ENCODE assay signal across 8 cellular contexts in the genomic region with DNA sequence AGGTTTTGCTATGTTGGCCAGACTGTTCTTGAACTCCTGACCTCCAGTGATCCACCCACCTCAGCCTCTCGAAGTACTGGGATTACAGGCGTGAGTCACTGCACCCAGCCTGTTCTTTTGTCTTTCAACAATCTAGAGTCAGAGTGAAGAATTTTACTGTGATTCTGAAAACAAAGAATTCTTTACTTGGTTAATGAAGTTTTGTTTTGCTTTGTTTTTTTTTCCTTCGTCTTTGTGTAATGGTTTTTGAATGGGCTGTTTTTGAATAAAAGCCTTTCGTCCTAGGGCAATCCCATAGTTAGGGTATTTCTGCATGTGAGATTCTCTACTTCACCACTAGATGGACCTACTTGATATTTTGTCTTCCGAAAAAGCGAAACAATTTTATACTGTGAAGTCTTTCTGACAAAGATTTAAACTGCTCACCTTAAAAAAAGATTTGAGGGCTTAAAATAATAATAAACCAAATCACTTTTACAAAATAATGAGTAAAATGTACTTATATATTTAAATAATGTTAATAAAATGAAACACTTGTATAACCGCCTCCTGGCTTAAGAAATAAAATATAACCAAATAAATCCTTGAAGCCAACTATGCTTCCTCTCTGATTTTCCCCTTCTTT. TPM values are rescaled to one million over a fixed set of nuclear protein-coding genes. Genes with fewer than 3 reads are reported as not detected.
DNase-seq lines count a peak whose midpoint lies in the region; ATAC-seq and TF ChIP-seq lines count a peak whose summit lies in the region.

No MANE protein-coding gene starts in this region.

- H3K4me3 ChIP-seq in epithelial cell of proximal tubule (ENCODE audit: low read depth, low read length) (no peak overlapping the region), aorta (ENCODE audit: low read length in 2 of 2) (no peak overlapping the region)
- no peak overlapping the region for H3K4me3 ChIP-seq in naive thymus-derived CD4-positive, alpha-beta T cell (ENCODE audit: low read length)

- no peaks in the 10 kb centered on the region for H3K9me3 ChIP-seq in naive thymus-derived CD4-positive, alpha-beta T cell (ENCODE audit: control insufficient read depth in 2 of 3, low read length in 3 of 3)
- no peaks in the 10 kb centered on the region for H3K9me3 ChIP-seq in aorta (ENCODE audit: control insufficient read depth, low read length)

- no peak for DNase-seq in activated CD8-positive, alpha-beta memory T cell treated with anti-CD3 and anti-CD28 coated beads, Interleukin-2, amount 10 ng/mL, durations not matched to agents 7 days and 5 days
- DNase-seq in activated CD8-positive, alpha-beta memory T cell treated with anti-CD3 and anti-CD28 coated beads for 24 hours: no peak
- DNase-seq in HT-29 (ENCODE audit: low spot score) (peak; percentile 68), RKO (ENCODE audit: low spot score) (peak; percentile 75), epithelial cell of proximal tubule (ENCODE audit: low read depth) (peak; percentile 23), aorta (no peak)
- DNase-seq in naive thymus-derived CD4-positive, alpha-beta T cell: peak in 6 of 9 donors; percentile 36 to 56 (median 41)

- H3K9me3 Mint-ChIP-seq in activated CD8-positive, alpha-beta memory T cell treated with anti-CD3 and anti-CD28 coated beads, Interleukin-2, amount 10 ng/mL, durations not matched to agents 7 days and 5 days (ENCODE audit: low read depth): peaks cover 2% of the 10 kb centered on the region
- peaks cover 0 to 3% (median 2%) of the 10 kb centered on the region in 11 donors for H3K9me3 Mint-ChIP-seq in naive thymus-derived CD4-positive, alpha-beta T cell

- WGBS in aorta, 2 donors: 28% methylated on average over 7 of the region's 7 CpGs

- H3K27ac Mint-ChIP-seq in activated CD8-positive, alpha-beta memory T cell treated with anti-CD3 and anti-CD28 coated beads, Interleukin-2, amount 10 ng/mL, durations not matched to agents 7 days and 5 days: no peak overlapping the region
- peak overlapping the region in 1 of 9 donors; percentile 23 for H3K27ac Mint-ChIP-seq in naive thymus-derived CD4-positive, alpha-beta T cell

- peak; percentile 73 for TF ChIP-seq CTCF in epithelial cell of proximal tubule (conservative IDR thresholded peaks at IDR 0.05; ENCODE audit: low read depth, low read length)

- H3K27ac ChIP-seq in naive thymus-derived CD4-positive, alpha-beta T cell (ENCODE audit: low read depth, low read length): no peak overlapping the region
- H3K27ac ChIP-seq in aorta (ENCODE audit: low read depth in 1 of 2, low read length in 2 of 2): no peak overlapping the region

- H3K36me3 Mint-ChIP-seq in activated CD8-positive, alpha-beta memory T cell treated with anti-CD3 and anti-CD28 coated beads, Interleukin-2, amount 10 ng/mL, durations not matched to agents 7 days and 5 days: no peaks in the 10 kb centered on the region
- no peaks in the 10 kb centered on the region for H3K36me3 Mint-ChIP-seq in naive thymus-derived CD4-positive, alpha-beta T cell

- peak; percentile 64 for ATAC-seq in activated CD8-positive, alpha-beta memory T cell treated with anti-CD3 and anti-CD28 coated beads, Interleukin-2, amount 10 ng/mL, durations not matched to agents 7 days and 5 days
- peak; percentile 75 for ATAC-seq in naive thymus-derived CD4-positive, alpha-beta T cell
- ATAC-seq in GM21619 (IDR thresholded peaks at IDR 0.05; ENCODE audit: unreplicated experiment) (no peak), aorta (ENCODE audit: low FRiP score) (no peak)

- peaks cover 12% of the 10 kb centered on the region for H3K27me3 Mint-ChIP-seq in activated CD8-positive, alpha-beta memory T cell treated with anti-CD3 and anti-CD28 coated beads, Interleukin-2, amount 10 ng/mL, durations not matched to agents 7 days and 5 days
- H3K27me3 Mint-ChIP-seq in naive thymus-derived CD4-positive, alpha-beta T cell: peaks cover 0 to 12% (median 5%) of the 10 kb centered on the region in 5 donors

- H3K36me3 ChIP-seq in naive thymus-derived CD4-positive, alpha-beta T cell (ENCODE audit: control insufficient read depth in 2 of 3, insufficient read depth in 3 of 3, low read length in 3 of 3): no peaks in the 10 kb centered on the region
- no peaks in the 10 kb centered on the region for H3K36me3 ChIP-seq in aorta (ENCODE audit: control insufficient read depth in 1 of 2, insufficient read depth in 2 of 2, low read length in 1 of 2)

- intact Hi-C loops in naive thymus-derived CD4-positive, alpha-beta T cell (cut with micrococcal nuclease): loop anchor here (1.0 kb wide), 4 partner anchors 43 to 342 kb away; partner anchors contain the start of gene SC5D (in 1 of the 2)
- intact Hi-C loops in aorta (cut with DNase I): loop anchor here (2.0 to 5.0 kb wide), 2 partner anchors 342 to 343 kb away; no protein-coding TSS in a partner anchor

- peaks cover 3% of the 10 kb centered on the region for H3K4me1 Mint-ChIP-seq in activated CD8-positive, alpha-beta memory T cell treated with anti-CD3 and anti-CD28 coated beads, Interleukin-2, amount 10 ng/mL, durations not matched to agents 7 days and 5 days
- H3K4me1 Mint-ChIP-seq in naive thymus-derived CD4-positive, alpha-beta T cell: peaks cover 0 to 10% (median 3%) of the 10 kb centered on the region in 7 donors

- no peaks in the 10 kb centered on the region for H3K27me3 ChIP-seq in naive thymus-derived CD4-positive, alpha-beta T cell (ENCODE audit: control insufficient read depth in 2 of 2, insufficient read depth in 2 of 2, low read length in 2 of 2)
- peaks cover 0 to 3% of the 10 kb centered on the region in 2 donors for H3K27me3 ChIP-seq in aorta (ENCODE audit: control insufficient read depth in 1 of 2, insufficient read depth in 2 of 2, low read length in 1 of 2)

- POLR2A ChIA-PET in naive thymus-derived CD4-positive, alpha-beta T cell (lab: Charles Lee): interaction anchor here (2.1 kb wide), 1 partner anchor 43 kb away, joined by 6 read pairs; no protein-coding TSS in a partner anchor

- CTCF ChIA-PET in activated CD8-positive, alpha-beta memory T cell treated with anti-CD3 and anti-CD28 coated beads, Interleukin-2, amount 10 ng/mL, durations not matched to agents 7 days and 5 days (lab: Charles Lee): interaction anchor here (1.0 kb wide), 1 partner anchor 342 kb away, joined by 3 read pairs; no protein-coding TSS in a partner anchor
- CTCF ChIA-PET in naive thymus-derived CD4-positive, alpha-beta T cell (lab: Charles Lee): interaction anchor here (0.7 to 1.8 kb wide), 2 partner anchors 43 to 173 kb away, joined by 3 to 7 read pairs; partner anchors contain the start of gene SC5D

- no peaks in the 10 kb centered on the region for H3K4me1 ChIP-seq in naive thymus-derived CD4-positive, alpha-beta T cell (ENCODE audit: control insufficient read depth in 2 of 2, insufficient read depth in 2 of 2, low read length in 2 of 2)
- no peaks in the 10 kb centered on the region for H3K4me1 ChIP-seq in aorta (ENCODE audit: control insufficient read depth in 1 of 2, insufficient read depth in 2 of 2, low read length in 2 of 2)

- no peak overlapping the region for H3K4me3 Mint-ChIP-seq in activated CD8-positive, alpha-beta memory T cell treated with anti-CD3 and anti-CD28 coated beads, Interleukin-2, amount 10 ng/mL, durations not matched to agents 7 days and 5 days
- H3K4me3 Mint-ChIP-seq in naive thymus-derived CD4-positive, alpha-beta T cell: peak overlapping the region in 1 of 10 donors; percentile 19

RNA-seq across cellular contexts. Expression of gene SC5D, which starts 43.4 kb away (rescaled TPM):
- total RNA-seq in activated CD8-positive, alpha-beta memory T cell treated with anti-CD3 and anti-CD28 coated beads, Interleukin-2, amount 10 ng/mL, durations not matched to agents 7 days and 5 days: 10 to 100 TPM; 16.3 to 22.7 TPM
- total RNA-seq in HT-29 (2014; rRNA removed; shearing (Covaris generic)): 26.3 and 30.0 TPM in 2 replicates
- total RNA-seq in epithelial cell of proximal tubule (20.8 and 42.3 TPM in 2 replicates), aorta (10 to 100 TPM; 24.4 to 27.3 TPM)
- total RNA-seq in naive thymus-derived CD4-positive, alpha-beta T cell: 10 to 100 TPM; 21.5 to 48.7 (median 32.8) TPM
- 10 to 100 TPM in 1 of 2 donors, 1 to 10 TPM in 1; 7.9 to 13.3 TPM for polyA plus RNA-seq in naive thymus-derived CD4-positive, alpha-beta T cell
- polyA plus RNA-seq in aorta: 10 to 100 TPM; 11.2 to 20.0 TPM

Comparison
In these comparisons a context has a peak if more than half of its experiments do, and no peak if none do; other contexts are left out.
1. ATAC-seq: peak in activated CD8-positive, alpha-beta memory T cell treated with anti-CD3 and anti-CD28 coated beads, Interleukin-2, amount 10 ng/mL, durations not matched to agents 7 days and 5 days (single experiment) and naive thymus-derived CD4-positive, alpha-beta T cell (single experiment); none in GM21619 (single experiment) and aorta (single experiment).
2. DNase-seq: peak in HT-29 (single experiment), RKO (single experiment), epithelial cell of proximal tubule (single experiment) and naive thymus-derived CD4-positive, alpha-beta T cell (6 of 9); none in activated CD8-positive, alpha-beta memory T cell treated with anti-CD3 and anti-CD28 coated beads, Interleukin-2, amount 10 ng/mL, durations not matched to agents 7 days and 5 days (single experiment), activated CD8-positive, alpha-beta memory T cell treated with anti-CD3 and anti-CD28 coated beads for 24 hours (single experiment) and aorta (0 of 2).